Comparison of ENCODE assay signal across 9 cellular contexts in genomic region chr6:31540640-31541039, GRCh38. TPM values are rescaled to one million over a fixed set of nuclear protein-coding genes. Genes with fewer than 3 reads are reported as not detected.
DNase-seq lines count a peak whose midpoint lies in the region; ATAC-seq, FAIRE-seq and TF ChIP-seq lines count a peak whose summit lies in the region.
"Had no signal": no experiment of that assay in that cellular context is flagged by ENCODE, and none has a peak within 500 bp of the region (broad histone marks: within the 10 kb centered on the region; RNA-seq: fewer than 3 reads in every experiment).

No MANE protein-coding gene starts in this region.

- no peaks in the 10 kb centered on the region for H3K9me3 Mint-ChIP-seq in activated T-cell treated with anti-CD3 and anti-CD28 coated beads, Interleukin-2, amount 50 U/mL, for 72 hours

- TF ChIP-seq EP300 in K562 (IDR thresholded peaks at IDR 0.05; ENCODE audit: low read length) (no peak), tibial nerve (IDR thresholded peaks at IDR 0.05) (no peak)

- no peak for FAIRE-seq in K562 (lab: Jason Lieb, UNC)

- POLR2A ChIA-PET in K562 (lab: Yijun Ruan, JAX), result interaction anchor here (0.6 to 4.8 kb wide), 18 partner anchors 10 to 640 kb away, joined by 3 to 107 read pairs (median 12); partner anchors contain the start of genes BAG6, C6orf47, LTB and MCCD1

- H3K9ac ChIP-seq in K562 (ENCODE audit: insufficient read depth in 1 of 2, low read depth in 2 of 2, low read length in 2 of 2), result peak overlapping the region; percentile 92 to 97

- peaks cover 15% of the 10 kb centered on the region for H3K9me1 ChIP-seq in K562 (ENCODE audit: control insufficient read depth, insufficient read depth, low read length)

- peak overlapping the region; percentile 96 for H3K27ac Mint-ChIP-seq in activated T-cell treated with anti-CD3 and anti-CD28 coated beads, Interleukin-2, amount 50 U/mL, for 72 hours

- H3K4me1 ChIP-seq in K562 (replicated peaks in 1 of 2; ENCODE audit: control insufficient read depth in 2 of 2, insufficient read depth in 2 of 2, low read length in 2 of 2), result peaks cover 6 to 24% of the 10 kb centered on the region in 2 experiments; a peak in 4 of 5 replicates
- peaks cover 33% of the 10 kb centered on the region for H3K4me1 ChIP-seq in lower lobe of right lung
- H3K4me1 ChIP-seq in tibial nerve, result peaks cover 4 to 55% (median 25%) of the 10 kb centered on the region in 4 donors

- TF ChIP-seq RAD21 in K562 (CRISPR knock-in tag; conservative IDR thresholded peaks at IDR 0.05 in 1 of 2, IDR thresholded peaks at IDR 0.05 in 1 of 2), result no peak

- no TSS peak for BruUV-seq in K562 (replicated peaks; lab: Mats Ljungman, UMichigan)

- intact Hi-C loops in K562 (cut with micrococcal nuclease), result loop anchor here (1.0 to 10.0 kb wide), 3 partner anchors 48 to 234 kb away; partner anchors contain the start of gene VWA7
- intact Hi-C loops in lower lobe of right lung (cut with DNase I), result loop anchor here (10.0 kb wide), 1 partner anchor 54 kb away; the partner anchor contains the start of gene NCR3

- H3K4me1 Mint-ChIP-seq in activated T-cell treated with anti-CD3 and anti-CD28 coated beads, Interleukin-2, amount 50 U/mL, for 72 hours (ENCODE audit: low read depth), result peaks cover 48% of the 10 kb centered on the region

- CTCF ChIA-PET in K562 (lab: Yijun Ruan, JAX; ENCODE audit: low intra/inter-chr PET ratio), result no interaction called here

- H3K36me3 ChIP-seq in K562 (ENCODE audit: control insufficient read depth, insufficient read depth, low read length) (peaks cover 58% of the 10 kb centered on the region), lower lobe of right lung (peaks cover 48% of the 10 kb centered on the region), tibial nerve (peaks cover 0 to 47% (median 28%) of the 10 kb centered on the region in 3 donors)

- no peak for DNase-seq in activated T-cell treated with anti-CD3 and anti-CD28 coated beads, Interleukin-2, amount 50 U/mL, for 72 hours
- DNase-seq in activated T-cell treated with anti-CD3 and anti-CD28 coated beads for 4 hours (no peak), K562 (ENCODE audit: extremely low read depth in 1 of 4, low spot score in 3 of 4) (no peak), lower lobe of right lung (no peak), tibial nerve (ENCODE audit: low spot score in 2 of 2) (no peak), NCI-H748 (lab: John Stamatoyannopoulos, UW; ENCODE audit: unreplicated experiment) (no peak)
- no peak for DNase-seq in activated effector memory CD4-positive, alpha-beta T cell treated with Interleukin-2 at 50 U/mL for 16 hours

- no peaks in the 10 kb centered on the region for H3K9me3 ChIP-seq in K562 (replicated peaks; ENCODE audit: control insufficient read depth, insufficient read depth, low read depth, low read length)
- no peaks in the 10 kb centered on the region for H3K9me3 ChIP-seq in lower lobe of right lung
- H3K9me3 ChIP-seq in tibial nerve, result no peaks in the 10 kb centered on the region

- H3K27ac ChIP-seq in K562 (ENCODE audit: extremely low read depth, low read depth, low read length), result peak overlapping the region; percentile 98
- H3K27ac ChIP-seq in lower lobe of right lung, result peak overlapping the region; percentile 90
- H3K27ac ChIP-seq in tibial nerve, result peak overlapping the region; percentile 93 to 99 (median 98)

- no peak for ATAC-seq in activated T-cell treated with anti-CD3 and anti-CD28 coated beads, Interleukin-2, amount 50 U/mL, for 72 hours (replicated peaks in 1 of 2)
- no peak for ATAC-seq in K562
- no peak for ATAC-seq in lower lobe of right lung
- no peak for ATAC-seq in HG03159 (IDR thresholded peaks at IDR 0.05; ENCODE audit: unreplicated experiment)

- WGBS in K562 (ENCODE audit: insufficient coverage, low coverage, missing lambda C conversion rate), result 2% methylated on average over 4 of the region's 4 CpGs
- 8 to 11% methylated on average over 4 of the region's 4 CpGs for WGBS in tibial nerve, 2 donors

- H2AFZ ChIP-seq in K562 (ENCODE audit: low read depth, low read length), result no peak overlapping the region

- no peaks in the 10 kb centered on the region for H3K27me3 ChIP-seq in K562 (ENCODE audit: control insufficient read depth in 2 of 2, insufficient read depth in 2 of 2, low read length in 2 of 2)
- no peaks in the 10 kb centered on the region for H3K27me3 ChIP-seq in lower lobe of right lung (ENCODE audit: low read depth)
- no peaks in the 10 kb centered on the region for H3K27me3 ChIP-seq in tibial nerve

- H3K36me3 Mint-ChIP-seq in activated T-cell treated with anti-CD3 and anti-CD28 coated beads, Interleukin-2, amount 50 U/mL, for 72 hours (ENCODE audit: insufficient read depth in 2 of 2), result peaks cover 34 to 53% of the 10 kb centered on the region in 2 donors

- peaks cover 38% of the 10 kb centered on the region for H4K20me1 ChIP-seq in K562 (replicated peaks; ENCODE audit: control insufficient read depth, insufficient read depth, low read length)

- no peak for TF ChIP-seq POLR2A in K562 (conservative IDR thresholded peaks at IDR 0.05)
- no peak for TF ChIP-seq POLR2A in tibial nerve (IDR thresholded peaks at IDR 0.05)

- H3K4me3 Mint-ChIP-seq in activated T-cell treated with anti-CD3 and anti-CD28 coated beads, Interleukin-2, amount 50 U/mL, for 72 hours, result peak overlapping the region; percentile 83 to 99

- H3K79me2 ChIP-seq in K562 (ENCODE audit: control insufficient read depth, insufficient read depth, low read length), result peaks cover 78% of the 10 kb centered on the region

- peak overlapping the region; percentile 98 for H3K4me2 ChIP-seq in K562 (ENCODE audit: insufficient read depth, low read length)

- in situ Hi-C loops in K562 (cut with MboI), result loop anchor here (25.0 kb wide), 1 partner anchor 1422 kb away; the partner anchor contains the start of genes BRD2 and HLA-DMA

- peak overlapping the region; percentile 76 for H3K4me3 ChIP-seq in K562
- peak overlapping the region; percentile 85 for H3K4me3 ChIP-seq in lower lobe of right lung
- H3K4me3 ChIP-seq in tibial nerve, result peak overlapping the region; percentile 65 to 84 (median 74)

- no peaks in the 10 kb centered on the region for H3K27me3 Mint-ChIP-seq in activated T-cell treated with anti-CD3 and anti-CD28 coated beads, Interleukin-2, amount 50 U/mL, for 72 hours (ENCODE audit: low read depth)

- no peak for TF ChIP-seq CTCF in K562 (IDR thresholded peaks at IDR 0.05 in 2 of 3, conservative IDR thresholded peaks at IDR 0.05 in 1 of 3; ENCODE audit: insufficient read depth in 2 of 3, low read depth in 1 of 3, low read length in 3 of 3)
- no peak for TF ChIP-seq CTCF in lower lobe of right lung (IDR thresholded peaks at IDR 0.05)
- TF ChIP-seq CTCF in tibial nerve (IDR thresholded peaks at IDR 0.05), result no peak

RNA-seq across cellular contexts. Expression of gene DDX39B, which starts 1.2 kb away (rescaled TPM):
- total RNA-seq in activated T-cell treated with anti-CD3 and anti-CD28 coated beads, Interleukin-2, amount 50 U/mL, for 72 hours, result 100 to 1,000 TPM; 567 to 644 TPM
- 951 and 1,610 TPM in 2 replicates for total RNA-seq in K562 (2011; cell fraction: chromatin; rRNA removed; ENCODE audit: low replicate concordance)
- 907 and 916 TPM in 2 replicates for total RNA-seq in K562 (2011; cell fraction: nucleolus; rRNA removed)
- total RNA-seq in K562 (2011; cell fraction: nucleoplasm; rRNA removed), result 1,013 and 1,191 TPM in 2 replicates
- total RNA-seq in K562 (2014; rRNA removed) (769 and 923 TPM in 2 replicates), K562 (2014; rRNA removed; fragmentation: Illumina TruSeq; extraction: Trizol) (541 and 592 TPM in 2 replicates), K562 (2015; rRNA removed; fragmentation: Illumina TruSeq; extraction: Trizol) (468 and 485 TPM in 2 replicates), K562 (2021) (539 and 597 TPM in 2 replicates), lower lobe of right lung (265 TPM), tibial nerve (100 to 1,000 TPM; 306 to 436 (median 358) TPM)
- polyA plus RNA-seq in K562 (2011; rRNA removed) (665 and 668 TPM in 2 replicates), K562 (2014; fragmentation: Illumina TruSeq; extraction: Trizol) (542 and 628 TPM in 2 replicates), K562 (2014; fragmentation: Nextera tagmentation; extraction: Ambion mirVana) (100 to 1,000 TPM; 479 to 565 TPM), K562 (2014; rRNA removed) (869 and 906 TPM in 2 replicates)
- polyA plus RNA-seq in K562 (2011; cell fraction: cytosol; rRNA removed), result 781 and 900 TPM in 2 replicates
- polyA plus RNA-seq in K562 (2011; cell fraction: nucleus; rRNA removed), result 1,075 and 1,764 TPM in 2 replicates
- polyA plus RNA-seq in K562 (2012), result 515 and 679 TPM in 2 replicates
- 782 and 1,359 TPM in 2 replicates for polyA minus RNA-seq in K562 (2011; rRNA and poly(A)+ RNA removed)
- 345 and 506 TPM in 2 replicates for polyA minus RNA-seq in K562 (2011; cell fraction: cytosol; rRNA and poly(A)+ RNA removed)
- polyA minus RNA-seq in K562 (2011; cell fraction: nucleus; rRNA and poly(A)+ RNA removed), result 336 and 420 TPM in 2 replicates

RNA-seq across cellular contexts. Expression of gene ATP6V1G2, which starts 5.8 kb away (rescaled TPM):
- 1 to 10 TPM; 4.1 to 5.6 TPM for total RNA-seq in activated T-cell treated with anti-CD3 and anti-CD28 coated beads, Interleukin-2, amount 50 U/mL, for 72 hours
- 1.9 and 2.5 TPM in 2 replicates for total RNA-seq in K562 (2011; cell fraction: chromatin; rRNA removed; ENCODE audit: low replicate concordance)
- total RNA-seq in K562 (2011; cell fraction: nucleolus; rRNA removed), result 1.6 and 1.7 TPM in 2 replicates
- total RNA-seq in K562 (2011; cell fraction: nucleoplasm; rRNA removed), result 1.5 and 3.5 TPM in 2 replicates
- total RNA-seq in K562 (2014; rRNA removed), result 0.12 and 0.14 TPM in 2 replicates
- 0.29 and 0.32 TPM in 2 replicates for total RNA-seq in K562 (2014; rRNA removed; fragmentation: Illumina TruSeq; extraction: Trizol)
- total RNA-seq in K562 (2015; rRNA removed; fragmentation: Illumina TruSeq; extraction: Trizol), result 0.33 and 0.57 TPM in 2 replicates
- 0.47 and 0.49 TPM in 2 replicates for total RNA-seq in K562 (2021)
- polyA plus RNA-seq in K562 (2011; rRNA removed), result 1.0 and 1.5 TPM in 2 replicates
- polyA plus RNA-seq in K562 (2011; cell fraction: cytosol; rRNA removed), result 0.81 and 1.3 TPM in 2 replicates
- polyA plus RNA-seq in K562 (2011; cell fraction: nucleus; rRNA removed), result 1.6 and 1.9 TPM in 2 replicates
- 0.68 and 0.72 TPM in 2 replicates for polyA plus RNA-seq in K562 (2012)
- polyA plus RNA-seq in K562 (2014; fragmentation: Illumina TruSeq; extraction: Trizol), result 0.55 and 1.1 TPM in 2 replicates
- under 1 TPM; 0.15 to 0.17 TPM for polyA plus RNA-seq in K562 (2014; fragmentation: Nextera tagmentation; extraction: Ambion mirVana)
- polyA plus RNA-seq in K562 (2014; rRNA removed), result 0.38 and 0.78 TPM in 2 replicates
- 0.28 and 0.60 TPM in 2 replicates for polyA minus RNA-seq in K562 (2011; rRNA and poly(A)+ RNA removed)
- not detected in 2 replicates for polyA minus RNA-seq in K562 (2011; cell fraction: cytosol; rRNA and poly(A)+ RNA removed)
- polyA minus RNA-seq in K562 (2011; cell fraction: nucleus; rRNA and poly(A)+ RNA removed), result 0.44 TPM in 1 of 2 replicates, not detected in the other
- total RNA-seq in lower lobe of right lung, result 1.6 TPM
- total RNA-seq in tibial nerve, result 1 to 10 TPM in 3 of 4 donors, under 1 TPM in 1; 0.60 to 3.8 (median 2.2) TPM

RNA-seq across cellular contexts. Expression of gene NFKBIL1, which starts 6.8 kb away (rescaled TPM):
- total RNA-seq in activated T-cell treated with anti-CD3 and anti-CD28 coated beads, Interleukin-2, amount 50 U/mL, for 72 hours, result 10 to 100 TPM; 28.0 to 36.6 TPM
- 6.9 and 18.5 TPM in 2 replicates for total RNA-seq in K562 (2011; cell fraction: chromatin; rRNA removed; ENCODE audit: low replicate concordance)
- total RNA-seq in K562 (2011; cell fraction: nucleolus; rRNA removed), result 18.0 and 22.0 TPM in 2 replicates
- 8.6 and 12.2 TPM in 2 replicates for total RNA-seq in K562 (2011; cell fraction: nucleoplasm; rRNA removed)
- total RNA-seq in K562 (2014; rRNA removed), result 32.9 and 33.1 TPM in 2 replicates
- 5.8 and 7.6 TPM in 2 replicates for total RNA-seq in K562 (2014; rRNA removed; fragmentation: Illumina TruSeq; extraction: Trizol)
- 17.0 and 18.1 TPM in 2 replicates for total RNA-seq in K562 (2015; rRNA removed; fragmentation: Illumina TruSeq; extraction: Trizol)
- total RNA-seq in K562 (2021), result 24.7 and 28.7 TPM in 2 replicates
- 5.7 and 9.0 TPM in 2 replicates for polyA plus RNA-seq in K562 (2011; rRNA removed)
- 14.1 and 38.6 TPM in 2 replicates for polyA plus RNA-seq in K562 (2011; cell fraction: cytosol; rRNA removed)
- 22.5 and 31.4 TPM in 2 replicates for polyA plus RNA-seq in K562 (2011; cell fraction: nucleus; rRNA removed)
- polyA plus RNA-seq in K562 (2012), result 16.3 and 46.1 TPM in 2 replicates
- 4.3 and 14.0 TPM in 2 replicates for polyA plus RNA-seq in K562 (2014; fragmentation: Illumina TruSeq; extraction: Trizol)
- polyA plus RNA-seq in K562 (2014; fragmentation: Nextera tagmentation; extraction: Ambion mirVana), result under 1 TPM; 0.49 to 0.59 TPM
- 26.6 and 32.6 TPM in 2 replicates for polyA plus RNA-seq in K562 (2014; rRNA removed)
- 2.6 and 2.7 TPM in 2 replicates for polyA minus RNA-seq in K562 (2011; rRNA and poly(A)+ RNA removed)
- polyA minus RNA-seq in K562 (2011; cell fraction: cytosol; rRNA and poly(A)+ RNA removed), result 9.0 and 12.8 TPM in 2 replicates
- polyA minus RNA-seq in K562 (2011; cell fraction: nucleus; rRNA and poly(A)+ RNA removed), result 6.3 and 8.0 TPM in 2 replicates
- 17.8 TPM for total RNA-seq in lower lobe of right lung
- total RNA-seq in tibial nerve, result 10 to 100 TPM; 26.2 to 30.2 (median 27.7) TPM

RNA-seq across cellular contexts. Expression of gene MCCD1, which starts 11.9 kb away (rescaled TPM):
- not detected for total RNA-seq in activated T-cell treated with anti-CD3 and anti-CD28 coated beads, Interleukin-2, amount 50 U/mL, for 72 hours
- total RNA-seq in K562 (2011; cell fraction: chromatin; rRNA removed; ENCODE audit: low replicate concordance), result not detected in 2 replicates
- not detected in 2 replicates for total RNA-seq in K562 (2011; cell fraction: nucleolus; rRNA removed)
- not detected in 2 replicates for total RNA-seq in K562 (2011; cell fraction: nucleoplasm; rRNA removed)
- total RNA-seq in K562 (2014; rRNA removed) (not detected in 2 replicates), K562 (2014; rRNA removed; fragmentation: Illumina TruSeq; extraction: Trizol) (not detected in 2 replicates), K562 (2015; rRNA removed; fragmentation: Illumina TruSeq; extraction: Trizol) (not detected in 2 replicates), K562 (2021) (not detected in 2 replicates), lower lobe of right lung (not detected), tibial nerve (not detected)
- polyA plus RNA-seq in K562 (2011; rRNA removed) (not detected in 2 replicates), K562 (2014; fragmentation: Illumina TruSeq; extraction: Trizol) (not detected in 2 replicates), K562 (2014; fragmentation: Nextera tagmentation; extraction: Ambion mirVana) (not detected), K562 (2014; rRNA removed) (not detected in 2 replicates)
- not detected in 2 replicates for polyA plus RNA-seq in K562 (2011; cell fraction: cytosol; rRNA removed)
- polyA plus RNA-seq in K562 (2011; cell fraction: nucleus; rRNA removed), result not detected in 2 replicates
- polyA plus RNA-seq in K562 (2012), result 0.11 TPM in 1 of 2 replicates, not detected in the other
- not detected in 2 replicates for polyA minus RNA-seq in K562 (2011; rRNA and poly(A)+ RNA removed)
- polyA minus RNA-seq in K562 (2011; cell fraction: cytosol; rRNA and poly(A)+ RNA removed), result not detected in 2 replicates
- not detected in 2 replicates for polyA minus RNA-seq in K562 (2011; cell fraction: nucleus; rRNA and poly(A)+ RNA removed)
- total RNA-seq: Daoy had no signal

RNA-seq across cellular contexts. Expression of gene LTA, which starts 31.4 kb away (rescaled TPM):
- 100 to 1,000 TPM in 1 of 2 donors, 10 to 100 TPM in 1; 77.2 to 110 TPM for total RNA-seq in activated T-cell treated with anti-CD3 and anti-CD28 coated beads, Interleukin-2, amount 50 U/mL, for 72 hours
- not detected in 2 replicates for total RNA-seq in K562 (2011; cell fraction: chromatin; rRNA removed; ENCODE audit: low replicate concordance)
- total RNA-seq in K562 (2011; cell fraction: nucleolus; rRNA removed), result not detected in 2 replicates
- not detected in 2 replicates for total RNA-seq in K562 (2011; cell fraction: nucleoplasm; rRNA removed)
- not detected in 2 replicates for total RNA-seq in K562 (2014; rRNA removed)
- total RNA-seq in K562 (2014; rRNA removed; fragmentation: Illumina TruSeq; extraction: Trizol), result not detected in 2 replicates
- not detected in 2 replicates for total RNA-seq in K562 (2015; rRNA removed; fragmentation: Illumina TruSeq; extraction: Trizol)
- 0.80 and 0.87 TPM in 2 replicates for total RNA-seq in K562 (2021)
- polyA plus RNA-seq in K562 (2011; rRNA removed), result not detected in 2 replicates
- polyA plus RNA-seq in K562 (2011; cell fraction: cytosol; rRNA removed), result not detected in 2 replicates
- polyA plus RNA-seq in K562 (2011; cell fraction: nucleus; rRNA removed), result 0.07 and 0.11 TPM in 2 replicates
- polyA plus RNA-seq in K562 (2012), result 0.17 TPM in 1 of 2 replicates, not detected in the other
- polyA plus RNA-seq in K562 (2014; fragmentation: Illumina TruSeq; extraction: Trizol), result not detected in 2 replicates
- polyA plus RNA-seq in K562 (2014; fragmentation: Nextera tagmentation; extraction: Ambion mirVana), result not detected
- polyA plus RNA-seq in K562 (2014; rRNA removed), result not detected in 2 replicates
- not detected in 2 replicates for polyA minus RNA-seq in K562 (2011; rRNA and poly(A)+ RNA removed)
- polyA minus RNA-seq in K562 (2011; cell fraction: cytosol; rRNA and poly(A)+ RNA removed), result not detected in 2 replicates
- polyA minus RNA-seq in K562 (2011; cell fraction: nucleus; rRNA and poly(A)+ RNA removed), result not detected in 2 replicates
- total RNA-seq in lower lobe of right lung, result not detected
- total RNA-seq in tibial nerve, result not detected
